13 cellular contexts compared by ENCODE assay signal in genomic region chr12:117970334-117970733, GRCh38. TPM values are rescaled to one million over a fixed set of nuclear protein-coding genes. Genes with fewer than 3 reads are reported as not detected.
"Had no signal": no experiment of that assay in that cellular context is flagged by ENCODE, and none has a peak within 500 bp of the region (broad histone marks: within the 10 kb centered on the region; RNA-seq: fewer than 3 reads in every experiment).

No MANE protein-coding gene starts in this region.

- DNase-seq: activated CD4-positive, alpha-beta T cell treated with anti-CD3 and anti-CD28 coated beads for 4 hours; activated naive CD8-positive, alpha-beta T cell treated with anti-CD3 and anti-CD28 coated beads, Interleukin-2, amount 10 ng/mL, durations not matched to agents 7 days and 5 days; activated T-cell treated with anti-CD3 and anti-CD28 coated beads for 4 hours; aorta; foreskin keratinocyte; left cardiac atrium; midbrain; right cardiac atrium; small intestine; SW 1271; tibial artery had no signal

- H3K4me1 ChIP-seq: foreskin keratinocyte had no signal

- ATAC-seq: foreskin keratinocyte, left cardiac atrium, right cardiac atrium had no signal

- H3K36me3 ChIP-seq: tibial artery had no signal

- H3K4me3 ChIP-seq: lung, tibial artery had no signal

- FAIRE-seq: endothelial cell of umbilical vein, small intestine had no signal

- H3K27ac Mint-ChIP-seq: activated naive CD8-positive, alpha-beta T cell treated with anti-CD3 and anti-CD28 coated beads, Interleukin-2, amount 10 ng/mL, durations not matched to agents 7 days and 5 days had no signal

RNA-seq across cellular contexts. Expression of gene KSR2, which starts 1.5 kb away (rescaled TPM):
- total RNA-seq: activated naive CD8-positive, alpha-beta T cell treated with anti-CD3 and anti-CD28 coated beads, Interleukin-2, amount 10 ng/mL, durations not matched to agents 7 days and 5 days; aorta had no signal
